ENCODE assay signal across 10 cellular contexts in the genomic region with DNA sequence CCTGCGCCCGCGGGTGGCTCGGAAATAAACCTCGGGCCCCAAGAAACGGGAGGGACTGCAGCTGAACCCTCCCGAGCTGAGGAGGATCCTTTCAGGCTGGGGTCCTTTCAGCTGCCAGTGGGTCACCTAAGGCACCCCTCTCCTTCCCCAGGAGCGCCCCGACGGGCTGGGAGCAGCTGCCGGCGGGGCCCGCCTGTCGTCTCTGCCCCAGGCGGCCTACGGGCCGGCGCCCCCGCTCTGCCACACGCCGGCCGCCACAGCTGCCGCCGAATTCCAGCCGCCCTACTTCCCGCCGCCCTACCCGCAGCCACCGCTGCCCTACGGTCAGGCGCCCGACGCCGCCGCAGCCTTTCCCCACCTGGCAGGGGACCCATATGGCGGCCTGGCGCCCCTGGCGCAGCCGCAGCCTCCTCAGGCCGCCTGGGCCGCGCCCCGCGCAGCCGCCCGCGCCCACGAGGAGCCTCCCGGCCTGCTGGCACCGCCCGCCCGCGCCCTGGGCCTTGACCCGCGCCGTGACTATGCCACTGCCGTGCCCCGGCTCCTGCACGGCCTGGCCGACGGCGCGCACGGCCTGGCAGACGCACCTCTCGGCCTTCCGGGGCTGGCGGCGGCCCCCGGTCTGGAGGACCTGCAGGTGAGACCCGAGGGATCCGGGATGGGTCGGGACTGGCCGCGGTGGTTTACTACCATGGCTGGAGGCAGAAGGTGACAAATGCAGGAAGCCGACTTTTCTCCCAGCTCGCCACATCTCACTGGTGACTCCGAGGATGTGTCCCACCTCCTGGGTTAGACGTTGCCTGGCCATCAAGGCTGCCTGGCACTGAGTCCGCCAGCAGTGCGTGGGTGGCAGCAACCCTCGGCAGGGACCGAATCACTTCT. TPM values are rescaled to one million over a fixed set of nuclear protein-coding genes. Genes with fewer than 3 reads are reported as not detected.
DNase-seq lines count a peak whose midpoint lies in the region; ATAC-seq and TF ChIP-seq lines count a peak whose summit lies in the region.
"Had no signal": no experiment of that assay in that cellular context is flagged by ENCODE, and none has a peak within 500 bp of the region (broad histone marks: within the 10 kb centered on the region; RNA-seq: fewer than 3 reads in every experiment).

No MANE protein-coding gene starts in this region.

- H3K9me3 Mint-ChIP-seq in activated naive CD8-positive, alpha-beta T cell (ENCODE audit: low read depth): no peaks in the 10 kb centered on the region
- H3K9me3 Mint-ChIP-seq in activated naive CD8-positive, alpha-beta T cell treated with anti-CD3 and anti-CD28 coated beads, Interleukin-2, amount 50 U/mL, for 24 hours: no peaks in the 10 kb centered on the region
- no peaks in the 10 kb centered on the region for H3K9me3 Mint-ChIP-seq in endodermal cell
- no peaks in the 10 kb centered on the region for H3K9me3 Mint-ChIP-seq in activated T-helper 17 cell treated with anti-CD3 and anti-CD28 coated beads, Interleukin-2, amount 50 U/mL, for 72 hours
- H3K9me3 Mint-ChIP-seq: dendritic cell treated with granulocyte-macrophage colony-stimulating factor and Interleukin-4, amounts not matched to agents 40 ng/mL and 50 ng/mL, for 4 days had no signal

- H3K4me1 Mint-ChIP-seq in activated naive CD8-positive, alpha-beta T cell (ENCODE audit: low read depth): peaks cover 26% of the 10 kb centered on the region
- H3K4me1 Mint-ChIP-seq in activated naive CD8-positive, alpha-beta T cell treated with anti-CD3 and anti-CD28 coated beads, Interleukin-2, amount 50 U/mL, for 24 hours: peaks cover 21% of the 10 kb centered on the region
- peaks cover 11% of the 10 kb centered on the region for H3K4me1 Mint-ChIP-seq in endodermal cell
- peaks cover 9% of the 10 kb centered on the region for H3K4me1 Mint-ChIP-seq in activated T-helper 17 cell treated with anti-CD3 and anti-CD28 coated beads, Interleukin-2, amount 50 U/mL, for 72 hours

- H3K9me3 ChIP-seq in endodermal cell (ENCODE audit: control insufficient read depth, low read length): no peaks in the 10 kb centered on the region
- no peaks in the 10 kb centered on the region for H3K9me3 ChIP-seq in mesodermal cell (ENCODE audit: control insufficient read depth, low read length)
- H3K9me3 ChIP-seq in tibial artery: no peaks in the 10 kb centered on the region
- no peaks in the 10 kb centered on the region for H3K9me3 ChIP-seq in body of pancreas

- H3K36me3 Mint-ChIP-seq in activated naive CD8-positive, alpha-beta T cell: peaks cover 3% of the 10 kb centered on the region
- H3K36me3 Mint-ChIP-seq in activated naive CD8-positive, alpha-beta T cell treated with anti-CD3 and anti-CD28 coated beads, Interleukin-2, amount 50 U/mL, for 24 hours (ENCODE audit: low read depth): no peaks in the 10 kb centered on the region
- H3K36me3 Mint-ChIP-seq in endodermal cell (ENCODE audit: low read depth): no peaks in the 10 kb centered on the region
- H3K36me3 Mint-ChIP-seq in activated T-helper 17 cell treated with anti-CD3 and anti-CD28 coated beads, Interleukin-2, amount 50 U/mL, for 72 hours (ENCODE audit: low read depth): no peaks in the 10 kb centered on the region

- H3K27me3 Mint-ChIP-seq in activated naive CD8-positive, alpha-beta T cell: no peaks in the 10 kb centered on the region
- peaks cover 2% of the 10 kb centered on the region for H3K27me3 Mint-ChIP-seq in activated naive CD8-positive, alpha-beta T cell treated with anti-CD3 and anti-CD28 coated beads, Interleukin-2, amount 50 U/mL, for 24 hours
- H3K27me3 Mint-ChIP-seq in endodermal cell (ENCODE audit: insufficient read depth): peaks cover 95% of the 10 kb centered on the region
- H3K27me3 Mint-ChIP-seq in activated T-helper 17 cell treated with anti-CD3 and anti-CD28 coated beads, Interleukin-2, amount 50 U/mL, for 72 hours: no peaks in the 10 kb centered on the region

- H3K27ac Mint-ChIP-seq in activated naive CD8-positive, alpha-beta T cell: no peak overlapping the region
- H3K27ac Mint-ChIP-seq in activated naive CD8-positive, alpha-beta T cell treated with anti-CD3 and anti-CD28 coated beads, Interleukin-2, amount 50 U/mL, for 24 hours: no peak overlapping the region
- H3K27ac Mint-ChIP-seq in endodermal cell: no peak overlapping the region
- no peak overlapping the region for H3K27ac Mint-ChIP-seq in activated T-helper 17 cell treated with anti-CD3 and anti-CD28 coated beads, Interleukin-2, amount 50 U/mL, for 72 hours
- H3K27ac Mint-ChIP-seq: dendritic cell treated with granulocyte-macrophage colony-stimulating factor and Interleukin-4, amounts not matched to agents 40 ng/mL and 50 ng/mL, for 4 days had no signal

- intact Hi-C loops in tibial artery (cut with DNase I; ENCODE audit: low total_unique reads): no loop called here
- intact Hi-C loops in body of pancreas (cut with DNase I): loop anchor here (5.0 kb wide), 2 partner anchors 138 to 153 kb away; no protein-coding TSS in a partner anchor

- H3K4me3 Mint-ChIP-seq in activated naive CD8-positive, alpha-beta T cell: peak overlapping the region; percentile 20
- no peak overlapping the region for H3K4me3 Mint-ChIP-seq in activated naive CD8-positive, alpha-beta T cell treated with anti-CD3 and anti-CD28 coated beads, Interleukin-2, amount 50 U/mL, for 24 hours
- peak overlapping the region; percentile 44 for H3K4me3 Mint-ChIP-seq in endodermal cell
- no peak overlapping the region for H3K4me3 Mint-ChIP-seq in activated T-helper 17 cell treated with anti-CD3 and anti-CD28 coated beads, Interleukin-2, amount 50 U/mL, for 72 hours

- no peak overlapping the region for H3K9ac ChIP-seq in endodermal cell (ENCODE audit: extremely low read depth, low read length, poor library complexity, severe bottlenecking)

- no peak overlapping the region for H3K27ac ChIP-seq in endodermal cell (ENCODE audit: low read depth, low read length)
- H3K27ac ChIP-seq in mesodermal cell (ENCODE audit: low read depth, low read length, severe bottlenecking): no peak overlapping the region
- H3K27ac ChIP-seq in tibial artery: no peak overlapping the region
- no peak overlapping the region for H3K27ac ChIP-seq in body of pancreas
- H3K27ac ChIP-seq: HL-60 had no signal

- DNase-seq in activated naive CD8-positive, alpha-beta T cell treated with anti-CD3 and anti-CD28 coated beads, Interleukin-2, amount 50 U/mL, for 24 hours: no peak
- DNase-seq in endodermal cell (peak; percentile 77), tibial artery (no peak), body of pancreas (no peak)
- no peak for DNase-seq in activated naive CD4-positive, alpha-beta T cell treated with anti-CD3 and anti-CD28 coated beads, Interleukin-2, amount 50 U/mL, for 16 hours

- ATAC-seq in activated naive CD8-positive, alpha-beta T cell treated with anti-CD3 and anti-CD28 coated beads, Interleukin-2, amount 50 U/mL, for 24 hours: no peak
- ATAC-seq in activated T-helper 17 cell treated with anti-CD3 and anti-CD28 coated beads, Interleukin-2, amount 50 U/mL, for 72 hours (replicated peaks): no peak
- no peak for ATAC-seq in body of pancreas

- TF ChIP-seq CTCF in endodermal cell (conservative IDR thresholded peaks at IDR 0.05): no peak
- no peak for TF ChIP-seq CTCF in tibial artery (IDR thresholded peaks at IDR 0.05)
- no peak for TF ChIP-seq CTCF in body of pancreas (IDR thresholded peaks at IDR 0.05)

- H3K36me3 ChIP-seq in endodermal cell (ENCODE audit: control insufficient read depth, insufficient read depth, low read length) (no peaks in the 10 kb centered on the region), mesodermal cell (ENCODE audit: control insufficient read depth, insufficient read depth, low read length) (no peaks in the 10 kb centered on the region), tibial artery (no peaks in the 10 kb centered on the region), body of pancreas (replicated peaks in 1 of 2; ENCODE audit: insufficient read depth in 1 of 2, low read depth in 2 of 2) (no peaks in the 10 kb centered on the region)

- H3K27me3 ChIP-seq in endodermal cell (ENCODE audit: control insufficient read depth, insufficient read depth, low read length, poor library complexity, severe bottlenecking): peaks cover 92% of the 10 kb centered on the region
- H3K27me3 ChIP-seq in tibial artery: peaks cover 0 to 68% of the 10 kb centered on the region in 2 donors
- H3K27me3 ChIP-seq in body of pancreas: no peaks in the 10 kb centered on the region

- H3K4me1 ChIP-seq in endodermal cell (ENCODE audit: control insufficient read depth, insufficient read depth, low read length) (no peaks in the 10 kb centered on the region), mesodermal cell (ENCODE audit: control insufficient read depth, insufficient read depth, low read length, poor library complexity, severe bottlenecking) (peaks cover 36% of the 10 kb centered on the region), tibial artery (peaks cover 0 to 35% (median 28%) of the 10 kb centered on the region in 4 donors), body of pancreas (peaks cover 13% of the 10 kb centered on the region)

- TF ChIP-seq POLR2A in body of pancreas (IDR thresholded peaks at IDR 0.05): no peak

- WGBS in endodermal cell (ENCODE audit: insufficient coverage in 1 of 2, insufficient read length in 1 of 2), 2 experiments: 39 to 59% methylated on average over 15 to 83 of the region's 83 CpGs
- WGBS in mesodermal cell (ENCODE audit: insufficient coverage in 2 of 2), 2 experiments: 39 to 47% methylated on average over 67 to 78 of the region's 83 CpGs
- WGBS in body of pancreas, 2 donors: 72 to 91% methylated on average over 7 to 64 of the region's 83 CpGs

- H3K4me3 ChIP-seq in endodermal cell (ENCODE audit: low read length): peak overlapping the region; percentile 77
- peak overlapping the region; percentile 44 for H3K4me3 ChIP-seq in mesodermal cell (ENCODE audit: extremely low read depth, insufficient read depth, low read length, poor library complexity, severe bottlenecking)
- H3K4me3 ChIP-seq in tibial artery: peak overlapping the region; percentile 40 to 56
- peak overlapping the region in 1 of 2 donors; percentile 38 for H3K4me3 ChIP-seq in body of pancreas

RNA-seq across cellular contexts. Expression of gene TFAP2E, which starts 0.9 kb away (rescaled TPM):
- total RNA-seq in endodermal cell (under 1 TPM; 0.62 to 0.66 TPM), body of pancreas (not detected)
- polyA plus RNA-seq in endodermal cell (2013, experiment 1 of 2): 0.53 TPM
- polyA plus RNA-seq in endodermal cell (2013, experiment 2 of 2): 0.54 TPM
- 0.63 TPM for polyA plus RNA-seq in mesodermal cell (2013, experiment 1 of 2)
- 0.35 TPM for polyA plus RNA-seq in mesodermal cell (2013, experiment 2 of 2)
- total RNA-seq in activated T-helper 17 cell treated with anti-CD3 and anti-CD28 coated beads, Interleukin-2, amount 50 U/mL, for 72 hours: 1 to 10 TPM in 1 of 2 donors, under 1 TPM in 1; 0.97 to 4.5 TPM

RNA-seq across cellular contexts. Expression of gene NCDN, which starts 16.4 kb away (rescaled TPM):
- total RNA-seq in endodermal cell: 10 to 100 TPM; 25.3 to 33.4 TPM
- 17.1 TPM for polyA plus RNA-seq in endodermal cell (2013, experiment 1 of 2)
- polyA plus RNA-seq in endodermal cell (2013, experiment 2 of 2): 15.9 TPM
- polyA plus RNA-seq in mesodermal cell (2013, experiment 1 of 2): 14.3 TPM
- 14.0 TPM for polyA plus RNA-seq in mesodermal cell (2013, experiment 2 of 2)
- 10 to 100 TPM; 37.1 to 42.4 TPM for total RNA-seq in activated T-helper 17 cell treated with anti-CD3 and anti-CD28 coated beads, Interleukin-2, amount 50 U/mL, for 72 hours
- total RNA-seq in body of pancreas: 10 to 100 TPM; 14.3 to 20.1 TPM

RNA-seq across cellular contexts. Expression of gene KIAA0319L, which starts 16.8 kb away (rescaled TPM):
- total RNA-seq in endodermal cell (10 to 100 TPM; 68.4 to 77.6 TPM), body of pancreas (10 to 100 TPM; 61.0 to 74.5 TPM)
- polyA plus RNA-seq in endodermal cell (2013, experiment 1 of 2): 60.0 TPM
- polyA plus RNA-seq in endodermal cell (2013, experiment 2 of 2): 50.1 TPM
- 51.7 TPM for polyA plus RNA-seq in mesodermal cell (2013, experiment 1 of 2)
- 56.8 TPM for polyA plus RNA-seq in mesodermal cell (2013, experiment 2 of 2)
- total RNA-seq in activated T-helper 17 cell treated with anti-CD3 and anti-CD28 coated beads, Interleukin-2, amount 50 U/mL, for 72 hours: 10 to 100 TPM; 45.8 to 98.2 TPM

Comparison
In these comparisons a context has a peak if more than half of its experiments do, and no peak if none do; other contexts are left out.
1. H3K4me3 Mint-ChIP-seq: peak in activated naive CD8-positive, alpha-beta T cell (single experiment) and endodermal cell (single experiment); none in activated naive CD8-positive, alpha-beta T cell treated with anti-CD3 and anti-CD28 coated beads, Interleukin-2, amount 50 U/mL, for 24 hours (single experiment) and activated T-helper 17 cell treated with anti-CD3 and anti-CD28 coated beads, Interleukin-2, amount 50 U/mL, for 72 hours (single experiment).